8 cellular contexts compared by ENCODE assay signal in genomic region chr9:127449332-127449966, GRCh38. TPM values are rescaled to one million over a fixed set of nuclear protein-coding genes. Genes with fewer than 3 reads are reported as not detected.
A peak's percentile ranks its signal among the peaks of the same experiment; 100 is the strongest.
DNase-seq lines count a peak whose midpoint lies in the region; ATAC-seq and TF ChIP-seq lines count a peak whose summit lies in the region.

No MANE protein-coding gene starts in this region.

- no peaks in the 10 kb centered on the region for H3K9me3 ChIP-seq in CD8-positive, alpha-beta memory T cell (ENCODE audit: low read length)
- no peaks in the 10 kb centered on the region for H3K9me3 ChIP-seq in colonic mucosa

- no peaks in the 10 kb centered on the region for H3K9me3 Mint-ChIP-seq in CD8-positive, alpha-beta memory T cell
- no peaks in the 10 kb centered on the region for H3K9me3 Mint-ChIP-seq in nephron

- peak overlapping the region; percentile 95 to 99 (median 97) for H3K4me3 Mint-ChIP-seq in CD8-positive, alpha-beta memory T cell
- peak overlapping the region; percentile 94 to 98 (median 98) for H3K4me3 Mint-ChIP-seq in nephron

- peaks cover 36 to 51% (median 50%) of the 10 kb centered on the region in 3 donors for H3K4me1 Mint-ChIP-seq in CD8-positive, alpha-beta memory T cell
- H3K4me1 Mint-ChIP-seq in nephron: peaks cover 33% of the 10 kb centered on the region

- no peak for DNase-seq in CD8-positive, alpha-beta memory T cell
- DNase-seq in NB4 (ENCODE audit: low read depth) (peak; percentile 16), colonic mucosa (no peak), 8988T (no peak)

- no peak for TF ChIP-seq POLR2A in NB4 (IDR thresholded peaks at IDR 0.05; ENCODE audit: extremely low read depth, insufficient read length)

- H3K4me3 ChIP-seq in CD8-positive, alpha-beta memory T cell (ENCODE audit: low read length): peak overlapping the region; percentile 98
- H3K4me3 ChIP-seq in NB4 (ENCODE audit: low read depth, low read length) (peak overlapping the region; percentile 100), colonic mucosa (peak overlapping the region; percentile 96)

- H3K27me3 Mint-ChIP-seq in CD8-positive, alpha-beta memory T cell: no peaks in the 10 kb centered on the region
- no peaks in the 10 kb centered on the region for H3K27me3 Mint-ChIP-seq in nephron (ENCODE audit: low read depth)

- CTCF ChIA-PET in CD8-positive, alpha-beta memory T cell (lab: Charles Lee): interaction anchor here (2.5 kb wide), 1 partner anchor 224 kb away, joined by 9 read pairs; no protein-coding TSS in a partner anchor

- POLR2A ChIA-PET in CD8-positive, alpha-beta memory T cell (lab: Charles Lee): no interaction called here

- H3K27me3 ChIP-seq in CD8-positive, alpha-beta memory T cell (ENCODE audit: insufficient read depth, low read length, poor library complexity, severe bottlenecking): no peaks in the 10 kb centered on the region
- no peaks in the 10 kb centered on the region for H3K27me3 ChIP-seq in colonic mucosa

- no peak for TF ChIP-seq CTCF in NB4 (IDR thresholded peaks at IDR 0.05; ENCODE audit: low read depth, low read length)
- TF ChIP-seq CTCF in colonic mucosa (IDR thresholded peaks at IDR 0.05): no peak
- TF ChIP-seq CTCF in nephron (IDR thresholded peaks at IDR 0.05; ENCODE audit: unreplicated experiment in 3 of 3): no peak

- H3K27ac ChIP-seq in CD8-positive, alpha-beta memory T cell (ENCODE audit: low read depth, low read length): peak overlapping the region; percentile 94
- peak overlapping the region; percentile 95 for H3K27ac ChIP-seq in colonic mucosa

- peaks cover 30% of the 10 kb centered on the region for H3K4me1 ChIP-seq in CD8-positive, alpha-beta memory T cell (ENCODE audit: insufficient read depth, low read length)
- H3K4me1 ChIP-seq in colonic mucosa: peaks cover 9% of the 10 kb centered on the region

- peak overlapping the region; percentile 83 to 99 (median 95) for H3K27ac Mint-ChIP-seq in CD8-positive, alpha-beta memory T cell
- peak overlapping the region; percentile 93 to 98 (median 93) for H3K27ac Mint-ChIP-seq in nephron

- no peak for ATAC-seq in GM18861 (IDR thresholded peaks at IDR 0.05; ENCODE audit: unreplicated experiment)
- no peak for ATAC-seq in GM18870 (IDR thresholded peaks at IDR 0.05; ENCODE audit: unreplicated experiment)
- ATAC-seq in GM21447 (IDR thresholded peaks at IDR 0.05; ENCODE audit: unreplicated experiment): no peak

- intact Hi-C loops in colonic mucosa (cut with DNase I): loop anchor here (5.0 kb wide), 1 partner anchor 52 kb away; the partner anchor contains the start of gene SLC2A8

- H3K36me3 Mint-ChIP-seq in CD8-positive, alpha-beta memory T cell: peaks cover under 1 to 79% (median 19%) of the 10 kb centered on the region in 3 donors
- peaks cover 63% of the 10 kb centered on the region for H3K36me3 Mint-ChIP-seq in nephron (ENCODE audit: low read depth)

- H3K36me3 ChIP-seq in CD8-positive, alpha-beta memory T cell (ENCODE audit: insufficient read depth, low read length): peaks cover 47% of the 10 kb centered on the region
- H3K36me3 ChIP-seq in colonic mucosa: peaks cover 25% of the 10 kb centered on the region

- peak overlapping the region; percentile 38 to 95 for H3K9ac ChIP-seq in colonic mucosa (ENCODE audit: low read depth in 2 of 2, low read length in 2 of 2)

RNA-seq across cellular contexts. Expression of gene RPL12, which starts 1.8 kb away (rescaled TPM):
- total RNA-seq in CD8-positive, alpha-beta memory T cell: 1,000 to 10,000 TPM; 1,457 to 1,549 TPM
- polyA plus RNA-seq in CD8-positive, alpha-beta memory T cell: 1,533 TPM
- total RNA-seq in colonic mucosa: 100 to 1,000 TPM; 916 to 973 TPM

RNA-seq across cellular contexts. Expression of gene LRSAM1, which starts 1.9 kb away (rescaled TPM):
- 10 to 100 TPM; 22.6 to 23.0 TPM for total RNA-seq in CD8-positive, alpha-beta memory T cell
- 9.5 TPM for polyA plus RNA-seq in CD8-positive, alpha-beta memory T cell
- total RNA-seq in colonic mucosa: 10 to 100 TPM; 14.7 to 15.6 TPM

RNA-seq across cellular contexts. Expression of gene ZNF79, which starts 25.3 kb away (rescaled TPM):
- 10 to 100 TPM; 19.1 to 19.7 TPM for total RNA-seq in CD8-positive, alpha-beta memory T cell
- 6.8 TPM for polyA plus RNA-seq in CD8-positive, alpha-beta memory T cell
- 1 to 10 TPM; 5.8 to 6.4 TPM for total RNA-seq in colonic mucosa

RNA-seq across cellular contexts. Expression of gene SLC2A8, which starts 52.5 kb away (rescaled TPM):
- 1 to 10 TPM; 6.2 to 7.7 TPM for total RNA-seq in CD8-positive, alpha-beta memory T cell
- 4.5 TPM for polyA plus RNA-seq in CD8-positive, alpha-beta memory T cell
- total RNA-seq in colonic mucosa: 10 to 100 TPM; 20.4 to 33.6 TPM
